ENCODE assay signal across 19 cellular contexts in genomic region chr17:17666111-17666714, GRCh38. TPM values are rescaled to one million over a fixed set of nuclear protein-coding genes. Genes with fewer than 3 reads are reported as not detected.
DNase-seq lines count a peak whose midpoint lies in the region; ATAC-seq and TF ChIP-seq lines count a peak whose summit lies in the region.
"Had no signal": no experiment of that assay in that cellular context is flagged by ENCODE, and none has a peak within 500 bp of the region (broad histone marks: within the 10 kb centered on the region; RNA-seq: fewer than 3 reads in every experiment).

No MANE protein-coding gene starts in this region.

- H3K36me3 Mint-ChIP-seq in Calu3 (ENCODE audit: insufficient read depth, unreplicated experiment), result peaks cover 6% of the 10 kb centered on the region
- H3K36me3 Mint-ChIP-seq: activated naive CD8-positive, alpha-beta T cell treated with anti-CD3 and anti-CD28 coated beads, Interleukin-2, amount 10 ng/mL, durations not matched to agents 7 days and 5 days; CD14-positive monocyte; naive B cell; stimulated activated memory B cell treated with anti-CD40 and anti-IgM and Interleukin-4, amounts not matched to agents 10 μg/mL and 1 μg/mL and 100 μg/mL, for 72 hours had no signal

- no peak overlapping the region for H3K4me3 Mint-ChIP-seq in Calu3 (ENCODE audit: low read depth, unreplicated experiment)
- H3K4me3 Mint-ChIP-seq: activated naive CD8-positive, alpha-beta T cell treated with anti-CD3 and anti-CD28 coated beads, Interleukin-2, amount 10 ng/mL, durations not matched to agents 7 days and 5 days; CD14-positive monocyte; naive B cell; stimulated activated memory B cell treated with anti-CD40 and anti-IgM and Interleukin-4, amounts not matched to agents 10 μg/mL and 1 μg/mL and 100 μg/mL, for 72 hours had no signal

- CTCF ChIA-PET in Calu3 (lab: Charles Lee), result no interaction called here

- no peak for TF ChIP-seq POLR2A in testis (IDR thresholded peaks at IDR 0.05)

- H3K36me3 ChIP-seq in testis (ENCODE audit: low read depth, missing control alignments), result no peaks in the 10 kb centered on the region
- H3K36me3 ChIP-seq: right atrium auricular region, SJCRH30 had no signal

- H3K4me3 ChIP-seq in cardiac fibroblast (replicated peaks in 1 of 2; ENCODE audit: low read depth in 2 of 2, low read length in 2 of 2) (no peak overlapping the region), testis (no peak overlapping the region)
- H3K4me3 ChIP-seq: right atrium auricular region, SJCRH30 had no signal

- BruUV-seq in Calu3 (replicated peaks; lab: Mats Ljungman, UMichigan), result no TSS peak

- 81 to 89% methylated on average over 4 to 13 of the region's 13 CpGs for WGBS in testis, 2 donors

- H3K4me1 ChIP-seq in testis, result no peaks in the 10 kb centered on the region

- no peak overlapping the region for H3K27ac ChIP-seq in testis
- H3K27ac ChIP-seq: right atrium auricular region, SJCRH30 had no signal

- peak; percentile 29 for DNase-seq in Calu3
- DNase-seq in M059J (ENCODE audit: low read depth), result peak; percentile 75
- DNase-seq in cardiac fibroblast (ENCODE audit: low read depth in 2 of 2), result peak; percentile 49 to 76
- DNase-seq in left colon, result peak; percentile 50 to 64
- no peak for DNase-seq in activated naive CD4-positive, alpha-beta T cell treated with Interleukin-2 at 50 U/mL for 16 hours
- no peak for DNase-seq in NCI-H187 (lab: John Stamatoyannopoulos, UW)
- no peak for DNase-seq in activated effector memory CD4-positive, alpha-beta T cell treated with anti-CD3 and anti-CD28 coated beads, Interleukin-2, amount 50 U/mL, for 16 hours
- DNase-seq in testis, result no peak
- DNase-seq: activated naive CD8-positive, alpha-beta T cell treated with anti-CD3 and anti-CD28 coated beads, Interleukin-2, amount 10 ng/mL, durations not matched to agents 7 days and 5 days; GDM1; left cardiac atrium; naive B cell; NCI-H1694; NCI-H526 treated with DMSO at 0.1 percent for 48 hours; stimulated activated CD4-positive, alpha-beta T cell treated with anti-CD3 and anti-CD28 coated beads, Interleukin-4, amount 100 ng/mL, for 24 hours had no signal

- H3K9me3 Mint-ChIP-seq in Calu3 (ENCODE audit: low read depth, unreplicated experiment), result no peaks in the 10 kb centered on the region
- H3K9me3 Mint-ChIP-seq: activated naive CD8-positive, alpha-beta T cell treated with anti-CD3 and anti-CD28 coated beads, Interleukin-2, amount 10 ng/mL, durations not matched to agents 7 days and 5 days; naive B cell; stimulated activated memory B cell treated with anti-CD40 and anti-IgM and Interleukin-4, amounts not matched to agents 10 μg/mL and 1 μg/mL and 100 μg/mL, for 72 hours had no signal

- TF ChIP-seq CTCF in Calu3 (IDR thresholded peaks at IDR 0.05; ENCODE audit: unreplicated experiment), result no peak
- no peak for TF ChIP-seq CTCF in cardiac fibroblast (IDR thresholded peaks at IDR 0.05; ENCODE audit: low read depth, low read length)
- no peak for TF ChIP-seq CTCF in testis (IDR thresholded peaks at IDR 0.05)

- intact Hi-C loops in Calu3 (cut with micrococcal nuclease; ENCODE audit: unreplicated experiment), result no loop called here
- intact Hi-C loops in left colon (cut with DNase I, micrococcal nuclease), result no loop called here
- intact Hi-C loops in testis (cut with DNase I; ENCODE audit: low total_unique reads), result no loop called here

- no peaks in the 10 kb centered on the region for H3K9me3 ChIP-seq in testis
- H3K9me3 ChIP-seq: right atrium auricular region, SJCRH30 had no signal

- H3K27me3 Mint-ChIP-seq in Calu3 (ENCODE audit: unreplicated experiment), result peaks cover 14% of the 10 kb centered on the region
- H3K27me3 Mint-ChIP-seq: stimulated activated memory B cell treated with anti-CD40 and anti-IgM and Interleukin-4, amounts not matched to agents 10 μg/mL and 1 μg/mL and 100 μg/mL, for 72 hours had no signal

- H3K27me3 ChIP-seq in testis, result no peaks in the 10 kb centered on the region
- H3K27me3 ChIP-seq: right atrium auricular region had no signal

- peak; percentile 67 for ATAC-seq in left colon
- ATAC-seq: left cardiac atrium; stimulated activated memory B cell treated with anti-CD40 and anti-IgM and Interleukin-4, amounts not matched to agents 10 μg/mL and 1 μg/mL and 100 μg/mL, for 72 hours had no signal

- no peak overlapping the region for H3K27ac Mint-ChIP-seq in Calu3 (ENCODE audit: unreplicated experiment)
- H3K27ac Mint-ChIP-seq: activated naive CD8-positive, alpha-beta T cell treated with anti-CD3 and anti-CD28 coated beads, Interleukin-2, amount 10 ng/mL, durations not matched to agents 7 days and 5 days; stimulated activated memory B cell treated with anti-CD40 and anti-IgM and Interleukin-4, amounts not matched to agents 10 μg/mL and 1 μg/mL and 100 μg/mL, for 72 hours had no signal

- H3K4me1 Mint-ChIP-seq in Calu3 (ENCODE audit: low read depth, unreplicated experiment), result peaks cover 20% of the 10 kb centered on the region

RNA-seq across cellular contexts. Expression of gene RAI1, which starts 15.0 kb away (rescaled TPM):
- total RNA-seq in Calu3 (2022) (38.0 and 43.4 TPM in 2 replicates), left colon (10 to 100 TPM; 15.8 to 23.8 TPM), testis (10 to 100 TPM; 42.8 to 44.5 TPM)
- 3.9 and 13.1 TPM in 2 replicates for total RNA-seq in M059J (2014; rRNA removed; shearing (Covaris generic))
- polyA plus RNA-seq in testis (ENCODE audit: insufficient read depth, low read depth, low replicate concordance), result 17.5 TPM

Comparison
In these comparisons a context has a peak if more than half of its experiments do, and no peak if none do; other contexts are left out.
1. DNase-seq: peak in Calu3 (single experiment), M059J (single experiment), cardiac fibroblast (2 of 2) and left colon (2 of 2); none in activated naive CD4-positive, alpha-beta T cell treated with Interleukin-2 at 50 U/mL for 16 hours (single experiment), NCI-H187 (0 of 2), activated effector memory CD4-positive, alpha-beta T cell treated with anti-CD3 and anti-CD28 coated beads, Interleukin-2, amount 50 U/mL, for 16 hours (single experiment) and testis (single experiment).